In the genomic region with DNA sequence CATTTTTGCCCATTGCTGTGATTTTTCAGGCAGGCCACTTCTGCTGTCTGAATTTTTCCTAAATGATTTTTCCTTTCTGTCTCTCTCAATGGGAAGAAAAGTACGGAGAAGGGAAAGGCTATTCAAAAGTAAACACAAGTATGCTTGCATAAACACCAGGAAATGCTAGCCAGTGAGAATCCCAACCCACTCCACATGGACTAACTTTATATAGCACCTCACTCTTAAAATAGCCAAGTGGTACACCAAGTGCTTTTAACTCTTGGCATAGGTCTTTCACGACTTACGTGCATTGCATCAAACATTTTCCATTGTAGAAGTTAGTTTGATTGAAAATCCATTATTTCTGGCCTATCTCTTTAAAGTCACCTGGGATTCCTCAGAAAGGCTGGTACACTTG, we compare ENCODE assay signal across 31 cellular contexts.
A peak's percentile ranks its signal among the peaks of the same experiment; 100 is the strongest.
DNase-seq lines count a peak whose midpoint lies in the region; ATAC-seq and TF ChIP-seq lines count a peak whose summit lies in the region.
"Had no signal": no experiment of that assay in that cellular context is flagged by ENCODE, and none has a peak within 500 bp of the region (broad histone marks: within the 10 kb centered on the region; RNA-seq: fewer than 3 reads in every experiment).

No MANE protein-coding gene starts in this region.

- no peak overlapping the region for H2AFZ ChIP-seq in OCI-LY3 (ENCODE audit: low read depth, low read length)
- no peak overlapping the region for H2AFZ ChIP-seq in smooth muscle cell (ENCODE audit: low read depth)

- H3K27me3 ChIP-seq in OCI-LY3 (ENCODE audit: low read depth, low read length) (no peaks in the 10 kb centered on the region), left lung (no peaks in the 10 kb centered on the region), smooth muscle cell (ENCODE audit: low read depth) (no peaks in the 10 kb centered on the region)
- H3K27me3 ChIP-seq: BE2C had no signal

- no peaks in the 10 kb centered on the region for H3F3A ChIP-seq in smooth muscle cell (ENCODE audit: low read depth)

- DNase-seq in left lung, result no peak
- DNase-seq in smooth muscle cell (lab: John Stamatoyannopoulos, UW; ENCODE audit: unreplicated experiment), result no peak
- no peak for DNase-seq in NK-92 (lab: John Stamatoyannopoulos, UW; ENCODE audit: unreplicated experiment)
- DNase-seq: 8988T; ACHN; AML-193; BE2C; C1 segment of cervical spinal cord; Caco-2; Calu3; CD4-positive, alpha-beta memory T cell; CD4-positive, alpha-beta T cell; CD4-positive, CD25-positive, alpha-beta regulatory T cell; CD8-positive, alpha-beta memory T cell; CD8-positive, alpha-beta T cell; COR-L47; DMS 273 treated with DMSO at 0.1 percent for 48 hours; DMS153; DMS53; DMS79; DMS79 treated with DMSO at 0.1 percent for 48 hours; DND-41; EL had no signal

- H4K20me1 ChIP-seq in OCI-LY3 (ENCODE audit: insufficient read depth, low read length) (no peaks in the 10 kb centered on the region), smooth muscle cell (ENCODE audit: low read depth) (no peaks in the 10 kb centered on the region)
- H4K20me1 ChIP-seq: BLaER1; BLaER1 treated with 17β-estradiol and CSF1 and Interleukin-3, amounts not matched to agents 10 nM and 100 nM had no signal

- H3K36me3 ChIP-seq in OCI-LY3 (replicated peaks; ENCODE audit: low read depth, low read length) (no peaks in the 10 kb centered on the region), left lung (no peaks in the 10 kb centered on the region), smooth muscle cell (ENCODE audit: low read depth) (no peaks in the 10 kb centered on the region)
- H3K36me3 ChIP-seq: BE2C; BLaER1; BLaER1 treated with 17β-estradiol and CSF1 and Interleukin-3, amounts not matched to agents 10 nM and 100 nM had no signal

- H3K4me1 ChIP-seq in OCI-LY3 (ENCODE audit: low read length), result peaks cover 46% of the 10 kb centered on the region
- no peaks in the 10 kb centered on the region for H3K4me1 ChIP-seq in left lung
- no peaks in the 10 kb centered on the region for H3K4me1 ChIP-seq in smooth muscle cell (ENCODE audit: low read depth)
- H3K4me1 ChIP-seq: A549, BE2C, BLaER1, Caco-2 had no signal

- H3K79me2 ChIP-seq in OCI-LY3 (ENCODE audit: low read length) (no peaks in the 10 kb centered on the region), smooth muscle cell (ENCODE audit: low read depth) (no peaks in the 10 kb centered on the region)

- H3K9ac ChIP-seq in OCI-LY3 (ENCODE audit: low read length), result no peak overlapping the region
- H3K9ac ChIP-seq in smooth muscle cell (ENCODE audit: low read depth), result no peak overlapping the region
- H3K9ac ChIP-seq: BLaER1; BLaER1 treated with 17β-estradiol and CSF1 and Interleukin-3, amounts not matched to agents 10 nM and 100 nM had no signal

- no peaks in the 10 kb centered on the region for H3K9me3 ChIP-seq in OCI-LY3 (ENCODE audit: insufficient read depth, low read length)
- no peaks in the 10 kb centered on the region for H3K9me3 ChIP-seq in left lung
- H3K9me3 ChIP-seq in smooth muscle cell (replicated peaks; ENCODE audit: low read depth), result no peaks in the 10 kb centered on the region
- H3K9me3 ChIP-seq: A549; BE2C; BLaER1; BLaER1 treated with 17β-estradiol and CSF1 and Interleukin-3, amounts not matched to agents 10 nM and 100 nM; Caco-2 had no signal

- 71% methylated on average over 3 of the region's 3 CpGs for WGBS in smooth muscle cell (ENCODE audit: low lambda C conversion rate)

- H3K27ac ChIP-seq in OCI-LY3 (ENCODE audit: low read length) (peak overlapping the region; percentile 75), left lung (no peak overlapping the region), smooth muscle cell (ENCODE audit: low read depth) (peak overlapping the region; percentile 7)
- H3K27ac ChIP-seq: 22Rv1; A549; BLaER1; BLaER1 treated with 17β-estradiol and CSF1 and Interleukin-3, amounts not matched to agents 10 nM and 100 nM; C4-2B had no signal

- intact Hi-C loops in left lung (cut with DNase I), result no loop called here

- TF ChIP-seq CTCF in OCI-LY3 (IDR thresholded peaks at IDR 0.05; ENCODE audit: low read depth, low read length) (no peak), left lung (IDR thresholded peaks at IDR 0.05) (no peak), smooth muscle cell (IDR thresholded peaks at IDR 0.05; ENCODE audit: borderline replicate concordance, insufficient read depth, poor library complexity, severe bottlenecking) (no peak)

- ATAC-seq in left lung, result peak; percentile 65
- no peak for ATAC-seq in HG02759 (IDR thresholded peaks at IDR 0.05; ENCODE audit: unreplicated experiment)
- ATAC-seq in GM21576 (IDR thresholded peaks at IDR 0.05; ENCODE audit: unreplicated experiment), result no peak
- ATAC-seq: A549; CD8-positive, alpha-beta T cell had no signal

- H3K4me2 ChIP-seq in OCI-LY3 (ENCODE audit: low read length) (peak overlapping the region; percentile 69), smooth muscle cell (no peak overlapping the region)
- H3K4me2 ChIP-seq: A549, BLaER1 had no signal

- H3K4me3 ChIP-seq in OCI-LY3 (ENCODE audit: low read length) (no peak overlapping the region), left lung (no peak overlapping the region), smooth muscle cell (no peak overlapping the region)
- H3K4me3 ChIP-seq: A549; BLaER1; BLaER1 treated with 17β-estradiol and CSF1 and Interleukin-3, amounts not matched to agents 10 nM and 100 nM had no signal

Comparison
In these comparisons a context has a peak if more than half of its experiments do, and no peak if none do; other contexts are left out.
1. H3K27ac ChIP-seq: peak in OCI-LY3 (single experiment) and smooth muscle cell (single experiment); none in left lung (0 of 2).